16 cellular contexts compared by ENCODE assay signal in genomic region chr14:54252072-54252730, GRCh38.
DNase-seq lines count a peak whose midpoint lies in the region; ATAC-seq and TF ChIP-seq lines count a peak whose summit lies in the region.
"Had no signal": no experiment of that assay in that cellular context is flagged by ENCODE, and none has a peak within 500 bp of the region (broad histone marks: within the 10 kb centered on the region; RNA-seq: fewer than 3 reads in every experiment).

No MANE protein-coding gene starts in this region.

- H3K18ac ChIP-seq in mesenchymal stem cell (ENCODE audit: low read depth in 1 of 2, low read length in 2 of 2), result no peak overlapping the region

- no peak overlapping the region for H3K23ac ChIP-seq in mesenchymal stem cell (ENCODE audit: low read length in 2 of 2)

- H3K14ac ChIP-seq in mesenchymal stem cell (ENCODE audit: low read length in 2 of 2), result no peak overlapping the region

- no peaks in the 10 kb centered on the region for H3K36me3 ChIP-seq in BJ (ENCODE audit: control insufficient read depth, insufficient read depth, low read length)
- no peaks in the 10 kb centered on the region for H3K36me3 ChIP-seq in MG63
- no peaks in the 10 kb centered on the region for H3K36me3 ChIP-seq in mesenchymal stem cell (ENCODE audit: control insufficient read depth in 1 of 2, insufficient read depth in 2 of 2, low read depth in 1 of 2, low read length in 2 of 2)
- H3K36me3 ChIP-seq: WERI-Rb-1 had no signal

- no peak overlapping the region for H3K4me3 Mint-ChIP-seq in chondrocyte (ENCODE audit: unreplicated experiment)
- H3K4me3 Mint-ChIP-seq: activated T-cell treated with anti-CD3 and anti-CD28 coated beads, Interleukin-2, amount 50 U/mL, for 24 hours; CD4-positive, CD25-positive, alpha-beta regulatory T cell had no signal

- CTCF ChIA-PET in BJ (lab: Yijun Ruan, JAX), result interaction anchor here (1.1 to 1.7 kb wide), 5 partner anchors 10 to 96 kb away, joined by 4 to 5 read pairs (median 5); no protein-coding TSS in a partner anchor

- H4K8ac ChIP-seq in mesenchymal stem cell (ENCODE audit: low read length), result no peak overlapping the region

- DNase-seq in BJ (ENCODE audit: low read depth), result peak; percentile 59
- DNase-seq in MG63, result peak; percentile 24
- no peak for DNase-seq in chondrocyte (ENCODE audit: low spot score)
- DNase-seq in mesenchymal stem cell, result peak; percentile 63
- no peak for DNase-seq in D341Med (ENCODE audit: low spot score)
- DNase-seq in activated CD4-positive, alpha-beta T cell treated with anti-CD3 and anti-CD28 coated beads, Interleukin-2, amount 50 U/mL, for 4 hours, result no peak
- DNase-seq in NCI-H146 treated with DMSO at 0.1 percent for 48 hours (lab: John Stamatoyannopoulos, UW; ENCODE audit: unreplicated experiment), result no peak
- DNase-seq: activated T-cell treated with anti-CD3 and anti-CD28 coated beads, Interleukin-2, amount 50 U/mL, for 24 hours; caudate nucleus; CD4-positive, CD25-positive, alpha-beta regulatory T cell; head of caudate nucleus; NCI-H1930; stimulated activated CD4-positive, alpha-beta T cell treated with anti-CD3 and anti-CD28 coated beads, Interleukin-12 subunit alpha, Interleukin-12 subunit beta, amount 100 ng/mL, for 4 hours; WERI-Rb-1 had no signal

- H3K27ac ChIP-seq in mesenchymal stem cell (ENCODE audit: low read length, poor library complexity, severe bottlenecking), result peak overlapping the region; percentile 71
- H3K27ac ChIP-seq: HL-60, WERI-Rb-1 had no signal

- no peaks in the 10 kb centered on the region for H3K9me3 Mint-ChIP-seq in chondrocyte (ENCODE audit: low read depth)
- H3K9me3 Mint-ChIP-seq: activated T-cell treated with anti-CD3 and anti-CD28 coated beads, Interleukin-2, amount 50 U/mL, for 24 hours had no signal

- 48% methylated on average over 2 of the region's 2 CpGs for WGBS in mesenchymal stem cell

- TF ChIP-seq CTCF in BJ (IDR thresholded peaks at IDR 0.05; ENCODE audit: insufficient read depth, low read depth, low read length), result no peak
- no peak for TF ChIP-seq CTCF in chondrocyte (IDR thresholded peaks at IDR 0.05)

- H3K4me2 ChIP-seq in mesenchymal stem cell (ENCODE audit: low read length, poor library complexity, severe bottlenecking), result peak overlapping the region; percentile 20

- ATAC-seq in HG03039 (IDR thresholded peaks at IDR 0.05; ENCODE audit: unreplicated experiment), result no peak

- POLR2A ChIA-PET in BJ (lab: Charles Lee), result interaction anchor here (0.6 kb wide), 1 partner anchor 9 kb away, joined by 3 read pairs; no protein-coding TSS in a partner anchor

- H3K27ac Mint-ChIP-seq in chondrocyte (ENCODE audit: unreplicated experiment), result peak overlapping the region; percentile 39
- H3K27ac Mint-ChIP-seq: activated T-cell treated with anti-CD3 and anti-CD28 coated beads, Interleukin-2, amount 50 U/mL, for 24 hours; CD4-positive, CD25-positive, alpha-beta regulatory T cell had no signal

- peaks cover 15% of the 10 kb centered on the region for H3K4me1 ChIP-seq in mesenchymal stem cell (ENCODE audit: control insufficient read depth, insufficient read depth, low read depth, low read length)

- H4K91ac ChIP-seq in mesenchymal stem cell (ENCODE audit: low read length), result no peak overlapping the region

- H2BK15ac ChIP-seq in mesenchymal stem cell (ENCODE audit: low read depth, poor library complexity, severe bottlenecking), result no peak overlapping the region

- H3K36me3 Mint-ChIP-seq in chondrocyte (ENCODE audit: low read depth), result no peaks in the 10 kb centered on the region
- H3K36me3 Mint-ChIP-seq: CD4-positive, CD25-positive, alpha-beta regulatory T cell had no signal

- H2BK120ac ChIP-seq in mesenchymal stem cell (ENCODE audit: low read depth, low read length), result no peak overlapping the region

- no peak overlapping the region for H3K4ac ChIP-seq in mesenchymal stem cell (ENCODE audit: low read depth in 1 of 2, low read length in 2 of 2)

- H3K9me3 ChIP-seq in MG63 (0 out of 2 replicates have a peak, but pooled peaks cover 2% of the 10 kb centered on the region), mesenchymal stem cell (ENCODE audit: control insufficient read depth, low read length) (no peaks in the 10 kb centered on the region)

- H3K9ac ChIP-seq in mesenchymal stem cell (ENCODE audit: low read length), result no peak overlapping the region

- H3K79me1 ChIP-seq in mesenchymal stem cell (replicated peaks; ENCODE audit: low read length, poor library complexity, severe bottlenecking), result no peaks in the 10 kb centered on the region

- H3K4me1 Mint-ChIP-seq in chondrocyte (ENCODE audit: low read depth), result peaks cover 42% of the 10 kb centered on the region
- H3K4me1 Mint-ChIP-seq: CD4-positive, CD25-positive, alpha-beta regulatory T cell had no signal

- H2BK5ac ChIP-seq in mesenchymal stem cell (ENCODE audit: low read depth, low read length, poor library complexity, severe bottlenecking), result no peak overlapping the region

- peak overlapping the region; percentile 83 for H2AK5ac ChIP-seq in mesenchymal stem cell (ENCODE audit: low read length, severe bottlenecking)

- peaks cover under 1% of the 10 kb centered on the region for H3K27me3 Mint-ChIP-seq in chondrocyte (ENCODE audit: low read depth)

- no peak overlapping the region for H2BK12ac ChIP-seq in mesenchymal stem cell (ENCODE audit: low read length in 2 of 2)

- H2AFZ ChIP-seq in mesenchymal stem cell (ENCODE audit: low read depth, low read length), result no peak overlapping the region

- no peaks in the 10 kb centered on the region for H3K27me3 ChIP-seq in BJ (ENCODE audit: control insufficient read depth, insufficient read depth, low read length)
- H3K27me3 ChIP-seq in MG63, result no peaks in the 10 kb centered on the region
- no peaks in the 10 kb centered on the region for H3K27me3 ChIP-seq in mesenchymal stem cell (ENCODE audit: control insufficient read depth in 1 of 2, insufficient read depth in 1 of 2, low read length in 2 of 2)

- H3K4me3 ChIP-seq in BJ (ENCODE audit: low read depth, low read length), result no peak overlapping the region
- H3K4me3 ChIP-seq in MG63, result no peak overlapping the region
- H3K4me3 ChIP-seq in mesenchymal stem cell (ENCODE audit: insufficient read depth in 1 of 2, low read depth in 1 of 2, low read length in 2 of 2), result no peak overlapping the region

Comparison
In these comparisons a context has a peak if more than half of its experiments do, and no peak if none do; other contexts are left out.
1. DNase-seq: peak in BJ (single experiment), MG63 (single experiment) and mesenchymal stem cell (single experiment); none in chondrocyte (single experiment), D341Med (single experiment), activated CD4-positive, alpha-beta T cell treated with anti-CD3 and anti-CD28 coated beads, Interleukin-2, amount 50 U/mL, for 4 hours (0 of 2) and NCI-H146 treated with DMSO at 0.1 percent for 48 hours (single experiment).